ENCODE assay signal across 11 cellular contexts in the genomic region with DNA sequence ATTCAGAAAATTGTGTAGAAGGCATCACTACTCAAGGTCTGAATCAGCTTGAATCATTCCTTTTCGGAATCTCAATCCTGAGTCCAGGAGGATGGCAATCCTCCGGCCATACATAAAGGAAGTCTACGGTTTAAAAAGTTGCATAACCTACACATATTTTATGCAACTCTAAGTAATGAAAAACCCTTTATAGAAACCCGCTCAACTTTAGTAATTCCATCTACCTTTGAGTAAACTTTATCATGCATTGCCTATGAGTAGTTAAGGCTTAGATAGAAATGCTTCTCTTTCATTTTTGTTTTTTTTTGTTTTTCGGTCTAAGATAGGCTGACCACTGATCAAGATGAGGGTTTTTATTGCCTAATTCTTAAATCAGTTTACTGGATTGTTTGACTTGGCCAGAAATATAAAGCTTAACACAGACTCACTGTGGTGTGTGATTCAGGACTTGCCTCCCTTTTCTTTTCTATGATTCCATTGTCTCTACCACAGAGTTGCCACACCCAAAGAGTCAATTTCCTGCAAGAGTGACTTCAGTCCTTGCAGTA.
A peak's percentile ranks its signal among the peaks of the same experiment; 100 is the strongest.
DNase-seq lines count a peak whose midpoint lies in the region; ATAC-seq, FAIRE-seq and TF ChIP-seq lines count a peak whose summit lies in the region.
"Had no signal": no experiment of that assay in that cellular context is flagged by ENCODE, and none has a peak within 500 bp of the region (broad histone marks: within the 10 kb centered on the region; RNA-seq: fewer than 3 reads in every experiment).

No MANE protein-coding gene starts in this region.

- H3K9me3 ChIP-seq in skeletal muscle satellite cell (replicated peaks; ENCODE audit: low read length) (no peaks in the 10 kb centered on the region), lower lobe of right lung (no peaks in the 10 kb centered on the region)

- H3K4me3 ChIP-seq in fibroblast of the aortic adventitia (ENCODE audit: low read depth, low read length) (peak overlapping the region; percentile 23), skeletal muscle satellite cell (ENCODE audit: low read length) (peak overlapping the region; percentile 55), lower lobe of right lung (no peak overlapping the region)

- H3K27me3 ChIP-seq in skeletal muscle satellite cell (ENCODE audit: control insufficient read depth, insufficient read depth, low read length) (no peaks in the 10 kb centered on the region), lower lobe of right lung (ENCODE audit: low read depth) (no peaks in the 10 kb centered on the region)

- TF ChIP-seq POLR2A in H54 (IDR thresholded peaks at IDR 0.05; ENCODE audit: low read depth, low read length) = no peak

- peaks cover 16% of the 10 kb centered on the region for H3K4me1 ChIP-seq in skeletal muscle satellite cell (ENCODE audit: control insufficient read depth, insufficient read depth, low read length)
- H3K4me1 ChIP-seq in lower lobe of right lung = no peaks in the 10 kb centered on the region
- H3K4me1 ChIP-seq: parathyroid adenoma had no signal

- peak; percentile 12 for DNase-seq in H54 (ENCODE audit: insufficient read length, low spot score)
- DNase-seq in RWPE1 (ENCODE audit: low spot score) = peak; percentile 48
- DNase-seq in fibroblast of the aortic adventitia (ENCODE audit: low read depth) = peak; percentile 96
- DNase-seq in epidermal melanocyte (ENCODE audit: insufficient read length, low spot score) = no peak
- no peak for DNase-seq in NCI-H2171 (lab: John Stamatoyannopoulos, UW)
- DNase-seq in lower lobe of right lung = no peak
- DNase-seq: activated CD8-positive, alpha-beta T cell treated with anti-CD3 and anti-CD28 coated beads for 36 hours; NCI-H1092; SHP77 treated with DMSO at 0.1 percent for 48 hours had no signal

- no peak for TF ChIP-seq CTCF in RWPE1 (conservative IDR thresholded peaks at IDR 0.05; ENCODE audit: low read depth)
- no peak for TF ChIP-seq CTCF in fibroblast of the aortic adventitia (IDR thresholded peaks at IDR 0.05; ENCODE audit: insufficient read depth, low read length)
- no peak for TF ChIP-seq CTCF in lower lobe of right lung (IDR thresholded peaks at IDR 0.05)

- no peaks in the 10 kb centered on the region for H3K36me3 ChIP-seq in skeletal muscle satellite cell (ENCODE audit: insufficient read depth, low read length)
- no peaks in the 10 kb centered on the region for H3K36me3 ChIP-seq in lower lobe of right lung

- POLR2A ChIA-PET in RWPE1 (lab: Yijun Ruan, JAX; ENCODE audit: low non-redundant PET) = no interaction called here

- H3K27ac ChIP-seq in RWPE1 (no peak overlapping the region), lower lobe of right lung (no peak overlapping the region)
- H3K27ac ChIP-seq: parathyroid adenoma had no signal

- CTCF ChIA-PET in RWPE1 (lab: Yijun Ruan, JAX) = no interaction called here

- ATAC-seq in lower lobe of right lung = no peak
- ATAC-seq: activated CD8-positive, alpha-beta T cell treated with anti-CD3 and anti-CD28 coated beads for 36 hours had no signal

- H3K4me2 ChIP-seq in skeletal muscle satellite cell (ENCODE audit: low read length) = peak overlapping the region; percentile 69

- H3K9ac ChIP-seq in skeletal muscle satellite cell (ENCODE audit: low read depth, low read length) = peak overlapping the region; percentile 46
- H3K9ac ChIP-seq: parathyroid adenoma had no signal

- FAIRE-seq in H54 (lab: Jason Lieb, UNC) = peak; percentile 92

- intact Hi-C loops in lower lobe of right lung (cut with DNase I) = no loop called here

Comparison
In these comparisons a context has a peak if more than half of its experiments do, and no peak if none do; other contexts are left out.
1. DNase-seq: peak in H54 (single experiment), RWPE1 (single experiment) and fibroblast of the aortic adventitia (single experiment); none in epidermal melanocyte (single experiment), NCI-H2171 (single experiment) and lower lobe of right lung (single experiment).